ENCODE assay signal across 16 cellular contexts in the genomic region with DNA sequence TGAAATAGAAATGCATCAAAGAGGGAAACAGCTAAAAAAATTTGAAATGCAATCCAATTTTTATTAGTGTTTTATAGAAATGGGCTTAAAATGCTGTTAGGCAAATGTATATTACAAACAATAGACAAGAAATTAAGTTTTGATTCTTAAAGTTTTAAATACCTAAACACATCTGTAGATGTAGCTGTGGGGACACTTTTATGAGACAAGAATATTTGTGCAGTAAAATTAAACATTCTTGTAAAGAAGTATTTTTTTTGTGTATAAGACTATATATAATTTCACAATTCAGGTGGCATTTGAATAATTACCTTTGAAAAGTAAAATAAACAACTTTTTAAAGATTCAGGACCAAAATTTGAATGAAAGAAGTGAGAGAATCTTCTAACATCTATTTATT.
DNase-seq lines count a peak whose midpoint lies in the region; ATAC-seq, FAIRE-seq and TF ChIP-seq lines count a peak whose summit lies in the region.
"Had no signal": no experiment of that assay in that cellular context is flagged by ENCODE, and none has a peak within 500 bp of the region (broad histone marks: within the 10 kb centered on the region; RNA-seq: fewer than 3 reads in every experiment).

No MANE protein-coding gene starts in this region.

- H3K79me2 ChIP-seq in SK-N-SH (ENCODE audit: insufficient read depth) = no peaks in the 10 kb centered on the region

- TF ChIP-seq CTCF in SK-N-SH (IDR thresholded peaks at IDR 0.05) (no peak), dorsolateral prefrontal cortex (IDR thresholded peaks at IDR 0.05 in 54 of 56, conservative IDR thresholded peaks at IDR 0.05 in 2 of 56; ENCODE audit: low read depth in 1 of 56, partially characterized antibody in 56 of 56) (peak in 50 of 56 donors; percentile 8 to 63 (median 39)), pancreas (IDR thresholded peaks at IDR 0.05) (no peak)

- H3K27ac ChIP-seq in SK-N-SH (ENCODE audit: low read depth in 2 of 2, low read length in 1 of 2) = no peak overlapping the region
- peak overlapping the region in 58 of 59 donors; percentile 29 to 95 (median 86) for H3K27ac ChIP-seq in dorsolateral prefrontal cortex
- H3K27ac ChIP-seq in pancreas = no peak overlapping the region
- H3K27ac ChIP-seq: 22Rv1, GM23248 had no signal

- H3K36me3 Mint-ChIP-seq in activated naive CD4-positive, alpha-beta T cell treated with anti-CD3 and anti-CD28 coated beads, Interleukin-2, amount 50 U/mL, for 72 hours = no peaks in the 10 kb centered on the region
- H3K36me3 Mint-ChIP-seq: CD8-positive, alpha-beta memory T cell had no signal

- H3K27me3 ChIP-seq in SK-N-SH (ENCODE audit: insufficient read depth) (no peaks in the 10 kb centered on the region), dorsolateral prefrontal cortex (no peaks in the 10 kb centered on the region), pancreas (no peaks in the 10 kb centered on the region)

- no peak overlapping the region for H2AFZ ChIP-seq in SK-N-SH (ENCODE audit: low read depth)
- H2AFZ ChIP-seq: GM23248 had no signal

- peak; percentile 54 for FAIRE-seq in pancreas (lab: Jason Lieb, UNC)
- FAIRE-seq: H54 had no signal

- TF ChIP-seq EP300 in SK-N-SH (IDR thresholded peaks at IDR 0.05; ENCODE audit: borderline replicate concordance in 1 of 2, low read depth in 1 of 2, low read length in 1 of 2) = no peak

- DNase-seq in SK-N-SH = no peak
- no peak for DNase-seq in dorsolateral prefrontal cortex
- DNase-seq in pancreas = no peak
- no peak for DNase-seq in NCI-H2029 (lab: John Stamatoyannopoulos, UW)
- no peak for DNase-seq in activated naive CD4-positive, alpha-beta T cell treated with anti-CD3 and anti-CD28 coated beads, Interleukin-2, amount 50 U/mL, for 72 hours (ENCODE audit: low spot score in 2 of 2)
- DNase-seq: Caco-2; CD8-positive, alpha-beta memory T cell; DMS53; GF-D8; GM23248 had no signal

- no peak overlapping the region for H3K4me2 ChIP-seq in SK-N-SH

- H3K4me1 ChIP-seq in SK-N-SH (ENCODE audit: control insufficient read depth in 1 of 2, insufficient read depth in 2 of 2, low read depth in 1 of 2, low read length in 1 of 2) (no peaks in the 10 kb centered on the region), pancreas (no peaks in the 10 kb centered on the region)
- H3K4me1 ChIP-seq: Caco-2 had no signal

- TF ChIP-seq RAD21 in SK-N-SH (IDR thresholded peaks at IDR 0.05; ENCODE audit: low read length) = 0 out of 2 replicates have a peak, but pooled peaks have one; percentile 3

- CTCF ChIA-PET in SK-N-SH (lab: Yijun Ruan, JAX) = interaction anchor here (1.3 kb wide), 1 partner anchor 12 kb away, joined by 3 read pairs; no protein-coding TSS in a partner anchor

- no peaks in the 10 kb centered on the region for H3F3A ChIP-seq in SK-N-SH (replicated peaks; ENCODE audit: insufficient read depth)

- H3K36me3 ChIP-seq in SK-N-SH (replicated peaks in 1 of 2; ENCODE audit: control insufficient read depth in 1 of 2, insufficient read depth in 2 of 2, low read length in 1 of 2) = no peaks in the 10 kb centered on the region
- no peaks in the 10 kb centered on the region for H3K36me3 ChIP-seq in pancreas

- H3K9ac ChIP-seq in SK-N-SH = no peak overlapping the region
- H3K9ac ChIP-seq: GM23248 had no signal

- H4K20me1 ChIP-seq in SK-N-SH (ENCODE audit: insufficient read depth) = no peaks in the 10 kb centered on the region

- intact Hi-C loops in dorsolateral prefrontal cortex (cut with DNase I) = loop anchor here in 1 of 2 donors (2.0 kb wide), 1 partner anchor 100 kb away; no protein-coding TSS in a partner anchor
- intact Hi-C loops in pancreas (cut with DNase I) = no loop called here

- no peak overlapping the region for H3K4me3 ChIP-seq in SK-N-SH (ENCODE audit: low read depth in 2 of 2, low read length in 1 of 2)
- peak overlapping the region in 3 of 59 donors; percentile 4 to 29 (median 5) for H3K4me3 ChIP-seq in dorsolateral prefrontal cortex
- H3K4me3 ChIP-seq in pancreas = no peak overlapping the region
- H3K4me3 ChIP-seq: GM23248 had no signal

- POLR2A ChIA-PET in SK-N-SH (lab: Yijun Ruan, JAX) = no interaction called here

- H3K27ac Mint-ChIP-seq in activated naive CD4-positive, alpha-beta T cell treated with anti-CD3 and anti-CD28 coated beads, Interleukin-2, amount 50 U/mL, for 72 hours = no peak overlapping the region
- H3K27ac Mint-ChIP-seq: CD8-positive, alpha-beta memory T cell had no signal

- peaks cover 0 to 4% of the 10 kb centered on the region in 2 donors for H3K9me3 Mint-ChIP-seq in activated naive CD4-positive, alpha-beta T cell treated with anti-CD3 and anti-CD28 coated beads, Interleukin-2, amount 50 U/mL, for 72 hours

- H3K9me3 ChIP-seq in SK-N-SH (no peaks in the 10 kb centered on the region), pancreas (no peaks in the 10 kb centered on the region)
- H3K9me3 ChIP-seq: Caco-2 had no signal

- ATAC-seq in SK-N-SH treated with all-trans-retinoic acid at 6 μM for 48 hours (no peak), pancreas (no peak), HG03442 (IDR thresholded peaks at IDR 0.05; ENCODE audit: unreplicated experiment) (no peak), GM21717 (IDR thresholded peaks at IDR 0.05; ENCODE audit: unreplicated experiment) (no peak)
- no peak for ATAC-seq in activated naive CD4-positive, alpha-beta T cell treated with anti-CD3 and anti-CD28 coated beads, Interleukin-2, amount 50 U/mL, for 72 hours
- ATAC-seq: HCT116 had no signal

- no peaks in the 10 kb centered on the region for H3K9me2 ChIP-seq in SK-N-SH

TF ChIP-seq in SK-N-SH, 30 proteins besides CTCF, POLR2A, EP300 and RAD21 (continues in another document):
- no peak for TF ChIP-seq GATA2 (CRISPR knock-in tag; IDR thresholded peaks at IDR 0.05)
- no peak for TF ChIP-seq CHD2 (IDR thresholded peaks at IDR 0.05; ENCODE audit: low read length, partially characterized antibody)
- TF ChIP-seq RCOR1 (IDR thresholded peaks at IDR 0.05; ENCODE audit: low read length) = no peak
- TF ChIP-seq MEF2A (IDR thresholded peaks at IDR 0.05; ENCODE audit: borderline replicate concordance, low read depth) = no peak
- no peak for TF ChIP-seq RFX5 (IDR thresholded peaks at IDR 0.05; ENCODE audit: low read length)
- TF ChIP-seq, protein P1, sequence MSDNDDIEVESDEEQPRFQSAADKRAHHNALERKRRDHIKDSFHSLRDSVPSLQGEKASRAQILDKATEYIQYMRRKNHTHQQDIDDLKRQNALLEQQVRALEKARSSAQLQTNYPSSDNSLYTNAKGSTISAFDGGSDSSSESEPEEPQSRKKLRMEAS (IDR thresholded peaks at IDR 0.05; ENCODE audit: low read depth) = no peak
- no peak for TF ChIP-seq YY1 (IDR thresholded peaks at IDR 0.05; ENCODE audit: low read depth)
- TF ChIP-seq, protein P2, sequence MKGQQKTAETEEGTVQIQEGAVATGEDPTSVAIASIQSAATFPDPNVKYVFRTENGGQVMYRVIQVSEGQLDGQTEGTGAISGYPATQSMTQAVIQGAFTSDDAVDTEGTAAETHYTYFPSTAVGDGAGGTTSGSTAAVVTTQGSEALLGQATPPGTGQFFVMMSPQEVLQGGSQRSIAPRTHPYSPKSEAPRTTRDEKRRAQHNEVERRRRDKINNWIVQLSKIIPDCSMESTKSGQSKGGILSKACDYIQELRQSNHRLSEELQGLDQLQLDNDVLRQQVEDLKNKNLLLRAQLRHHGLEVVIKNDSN (IDR thresholded peaks at IDR 0.05; ENCODE audit: borderline replicate concordance, low read depth) = no peak
- no peak for TF ChIP-seq EZH2phosphoT487 (IDR thresholded peaks at IDR 0.05; ENCODE audit: borderline replicate concordance, low read depth)
- TF ChIP-seq, protein P3, sequence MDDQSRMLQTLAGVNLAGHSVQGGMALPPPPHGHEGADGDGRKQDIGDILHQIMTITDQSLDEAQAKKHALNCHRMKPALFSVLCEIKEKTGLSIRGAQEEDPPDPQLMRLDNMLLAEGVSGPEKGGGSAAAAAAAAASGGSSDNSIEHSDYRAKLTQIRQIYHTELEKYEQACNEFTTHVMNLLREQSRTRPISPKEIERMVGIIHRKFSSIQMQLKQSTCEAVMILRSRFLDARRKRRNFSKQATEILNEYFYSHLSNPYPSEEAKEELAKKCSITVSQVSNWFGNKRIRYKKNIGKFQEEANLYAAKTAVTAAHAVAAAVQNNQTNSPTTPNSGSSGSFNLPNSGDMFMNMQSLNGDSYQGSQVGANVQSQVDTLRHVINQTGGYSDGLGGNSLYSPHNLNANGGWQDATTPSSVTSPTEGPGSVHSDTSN (IDR thresholded peaks at IDR 0.05) = no peak
- no peak for TF ChIP-seq JUND (IDR thresholded peaks at IDR 0.05)

TF ChIP-seq in SK-N-SH treated with all-trans-retinoic acid at 6 μM for 48 hours, 23 proteins besides CTCF, POLR2A, EP300 and RAD21 (continues in another document):
- TF ChIP-seq, protein P4, sequence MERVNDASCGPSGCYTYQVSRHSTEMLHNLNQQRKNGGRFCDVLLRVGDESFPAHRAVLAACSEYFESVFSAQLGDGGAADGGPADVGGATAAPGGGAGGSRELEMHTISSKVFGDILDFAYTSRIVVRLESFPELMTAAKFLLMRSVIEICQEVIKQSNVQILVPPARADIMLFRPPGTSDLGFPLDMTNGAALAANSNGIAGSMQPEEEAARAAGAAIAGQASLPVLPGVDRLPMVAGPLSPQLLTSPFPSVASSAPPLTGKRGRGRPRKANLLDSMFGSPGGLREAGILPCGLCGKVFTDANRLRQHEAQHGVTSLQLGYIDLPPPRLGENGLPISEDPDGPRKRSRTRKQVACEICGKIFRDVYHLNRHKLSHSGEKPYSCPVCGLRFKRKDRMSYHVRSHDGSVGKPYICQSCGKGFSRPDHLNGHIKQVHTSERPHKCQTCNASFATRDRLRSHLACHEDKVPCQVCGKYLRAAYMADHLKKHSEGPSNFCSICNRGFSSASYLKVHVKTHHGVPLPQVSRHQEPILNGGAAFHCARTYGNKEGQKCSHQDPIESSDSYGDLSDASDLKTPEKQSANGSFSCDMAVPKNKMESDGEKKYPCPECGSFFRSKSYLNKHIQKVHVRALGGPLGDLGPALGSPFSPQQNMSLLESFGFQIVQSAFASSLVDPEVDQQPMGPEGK (CRISPR knock-in tag; IDR thresholded peaks at IDR 0.05; ENCODE audit: borderline replicate concordance) = no peak
- TF ChIP-seq ZNF8 (CRISPR knock-in tag; IDR thresholded peaks at IDR 0.05) (no peak), ISL1 (CRISPR knock-in tag; IDR thresholded peaks at IDR 0.05) (no peak), OSR1 (CRISPR knock-in tag; IDR thresholded peaks at IDR 0.05) (no peak), GLIS3 (CRISPR knock-in tag; IDR thresholded peaks at IDR 0.05) (no peak)

Comparison
In these comparisons a context has a peak if more than half of its experiments do, and no peak if none do; other contexts are left out.
1. H3K27ac ChIP-seq: peak in dorsolateral prefrontal cortex (58 of 59); none in SK-N-SH (0 of 2) and pancreas (0 of 4).
2. CTCF ChIP-seq: peak in dorsolateral prefrontal cortex (50 of 56); none in SK-N-SH (single experiment) and pancreas (0 of 4).